8 cellular contexts compared by ENCODE assay signal in the genomic region with DNA sequence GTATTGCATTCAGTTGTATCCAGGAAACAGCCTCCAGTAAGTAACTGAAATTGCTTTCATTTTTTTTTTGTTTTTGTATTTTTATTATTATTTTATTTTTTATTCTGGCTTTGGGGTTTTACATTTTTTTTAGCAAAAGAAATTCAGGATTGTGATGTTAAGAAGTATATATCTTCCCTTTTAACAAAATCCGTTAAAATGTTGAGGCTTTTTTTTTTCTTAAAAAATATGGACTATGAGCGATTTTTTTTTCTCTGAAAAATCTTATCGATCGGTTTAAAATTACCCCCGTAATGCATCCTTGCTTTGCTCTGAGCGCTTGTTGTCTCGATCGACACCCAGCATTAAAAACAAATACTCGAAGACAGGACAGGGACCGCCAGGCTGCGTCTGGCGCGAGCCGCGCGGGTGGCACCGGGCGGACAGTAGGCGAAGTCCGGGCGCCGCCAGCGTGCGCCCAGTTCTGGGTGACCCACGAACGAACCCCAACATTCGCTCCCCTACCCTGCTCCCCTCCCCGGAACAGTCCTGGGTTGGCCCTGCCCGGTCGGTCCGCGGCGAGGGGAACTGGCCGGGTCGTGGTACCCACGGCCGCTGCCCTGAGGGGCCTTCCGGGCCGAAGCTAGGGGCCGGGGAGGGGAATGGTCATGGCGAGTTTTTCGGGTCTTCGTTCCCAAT. TPM values are rescaled to one million over a fixed set of nuclear protein-coding genes. Genes with fewer than 3 reads are reported as not detected.
DNase-seq lines count a peak whose midpoint lies in the region; ATAC-seq and TF ChIP-seq lines count a peak whose summit lies in the region.

No MANE protein-coding gene starts in this region.

- no peaks in the 10 kb centered on the region for H4K20me1 ChIP-seq in MM.1S (ENCODE audit: insufficient read depth, low read length)

- H3K4me1 ChIP-seq in MM.1S (ENCODE audit: low read length), result peaks cover 10% of the 10 kb centered on the region

- no peak overlapping the region for H3K9ac ChIP-seq in MM.1S (ENCODE audit: low read length)

- H3K36me3 ChIP-seq in MM.1S (replicated peaks; ENCODE audit: insufficient read depth, low read length), result no peaks in the 10 kb centered on the region

- H3K4me3 Mint-ChIP-seq in nephron, result peak overlapping the region; percentile 97 to 99 (median 97)

- no peaks in the 10 kb centered on the region for H3K36me3 Mint-ChIP-seq in nephron (ENCODE audit: low read depth)

- DNase-seq in MM.1S (no peak), dermis blood vessel endothelial cell (peak; percentile 34), HuH-7.5 (ENCODE audit: low spot score) (no peak)

- no peak overlapping the region for H3K4me3 ChIP-seq in MM.1S (ENCODE audit: low read length)

- ATAC-seq in GM19397 (IDR thresholded peaks at IDR 0.05; ENCODE audit: unreplicated experiment), result no peak
- ATAC-seq in HG02852 (IDR thresholded peaks at IDR 0.05; ENCODE audit: unreplicated experiment), result no peak
- no peak for ATAC-seq in HG02642 (IDR thresholded peaks at IDR 0.05; ENCODE audit: poor library complexity, unreplicated experiment)

- peaks cover 84% of the 10 kb centered on the region for H3K27me3 ChIP-seq in MM.1S (replicated peaks; ENCODE audit: insufficient read depth, low read length)

- peak overlapping the region; percentile 95 for H3K27ac ChIP-seq in C4-2B
- no peak overlapping the region for H3K27ac ChIP-seq in MM.1S (ENCODE audit: low read length)

- H3K27me3 Mint-ChIP-seq in nephron (ENCODE audit: low read depth), result peaks cover 3% of the 10 kb centered on the region

- peaks cover 45% of the 10 kb centered on the region for H3K4me1 Mint-ChIP-seq in nephron

- peaks cover 3% of the 10 kb centered on the region; the same call in 1 of the 2 replicates for H3F3A ChIP-seq in MM.1S (ENCODE audit: insufficient read depth, low read length)

- no peaks in the 10 kb centered on the region for H3K9me2 ChIP-seq in MM.1S (replicated peaks; ENCODE audit: insufficient read depth, low read length)

- no peak overlapping the region for H2AFZ ChIP-seq in MM.1S (ENCODE audit: low read length)

- H3K27ac Mint-ChIP-seq in nephron, result peak overlapping the region; percentile 97 to 100 (median 100)

- no peaks in the 10 kb centered on the region for H3K9me3 ChIP-seq in MM.1S (replicated peaks; ENCODE audit: insufficient read depth, low read length)

- H3K9me3 Mint-ChIP-seq in nephron, result no peaks in the 10 kb centered on the region

- TF ChIP-seq CTCF in C4-2B (conservative IDR thresholded peaks at IDR 0.05) (no peak), MM.1S (IDR thresholded peaks at IDR 0.05; ENCODE audit: low read length) (no peak), nephron (IDR thresholded peaks at IDR 0.05; ENCODE audit: unreplicated experiment in 3 of 3) (no peak)

- H3K79me2 ChIP-seq in MM.1S (ENCODE audit: low read length), result no peaks in the 10 kb centered on the region

- H3K4me2 ChIP-seq in MM.1S (ENCODE audit: low read depth, low read length), result peak overlapping the region; percentile 57; the same call in 1 of the 2 replicates

RNA-seq across cellular contexts. Expression of a gene that starts 0.5 kb away (rescaled TPM):
- total RNA-seq in dermis blood vessel endothelial cell, result 4.8 and 19.3 TPM in 2 replicates
